ENCODE assay signal across 9 cellular contexts in genomic region chr6:166244353-166245045, GRCh38.
DNase-seq lines count a peak whose midpoint lies in the region; ATAC-seq and TF ChIP-seq lines count a peak whose summit lies in the region.
"Had no signal": no experiment of that assay in that cellular context is flagged by ENCODE, and none has a peak within 500 bp of the region (broad histone marks: within the 10 kb centered on the region; RNA-seq: fewer than 3 reads in every experiment).

No MANE protein-coding gene starts in this region.

- no peaks in the 10 kb centered on the region for H3K9me3 Mint-ChIP-seq in effector memory CD8-positive, alpha-beta T cell
- H3K9me3 Mint-ChIP-seq in H9, result no peaks in the 10 kb centered on the region

- no peak overlapping the region for H2AK5ac ChIP-seq in H9 (ENCODE audit: insufficient read length, low read length)

- H3T11ph ChIP-seq in H9 (ENCODE audit: low read length), result no peak overlapping the region

- H2AFZ ChIP-seq in H9 (ENCODE audit: low read length), result no peak overlapping the region

- H3K79me1 ChIP-seq in H9 (ENCODE audit: insufficient read depth, low read depth, low read length, poor library complexity, severe bottlenecking), result no peaks in the 10 kb centered on the region

- no peak overlapping the region for H4K5ac ChIP-seq in H9 (ENCODE audit: insufficient read length, low read depth, low read length)

- no peak overlapping the region for H3K14ac ChIP-seq in H9 (ENCODE audit: insufficient read depth, low read length)

- H2BK20ac ChIP-seq in H9 (ENCODE audit: low read depth, low read length, poor library complexity, severe bottlenecking), result no peak overlapping the region

- no peaks in the 10 kb centered on the region for H3K27me3 ChIP-seq in H9 (ENCODE audit: insufficient read depth, low read length)

- no peak overlapping the region for H2BK5ac ChIP-seq in H9 (ENCODE audit: insufficient read length, low read length)

- no peak overlapping the region for H3K4ac ChIP-seq in H9 (ENCODE audit: low read depth, low read length)

- no peak overlapping the region for H2BK15ac ChIP-seq in H9 (ENCODE audit: low read depth, low read length)

- no peaks in the 10 kb centered on the region for H3K79me2 ChIP-seq in H9 (ENCODE audit: insufficient read depth, low read length)

- no peak overlapping the region for H3K56ac ChIP-seq in H9 (ENCODE audit: insufficient read length, low read depth, low read length)

- no peak overlapping the region for H3K27ac ChIP-seq in H9 (ENCODE audit: insufficient read length, low read depth, low read length)

- no peak overlapping the region for H2BK12ac ChIP-seq in H9 (ENCODE audit: insufficient read length, low read depth, low read length)

- no peak overlapping the region for H2BK120ac ChIP-seq in H9 (ENCODE audit: low read depth, low read length, poor library complexity, severe bottlenecking)

- in situ Hi-C loops in GM13977 (cut with MboI; ENCODE audit: low pct_unique_long_range_greater_than_20kb, low sequenced_read_pairs, unreplicated experiment), result no loop called here

- H3K23ac ChIP-seq in H9 (ENCODE audit: insufficient read length, low read depth, low read length), result no peak overlapping the region

- no peak overlapping the region for H4K8ac ChIP-seq in H9 (replicated peaks; ENCODE audit: insufficient read length, low read depth, low read length)

- no peaks in the 10 kb centered on the region for H3K4me1 ChIP-seq in H9 (ENCODE audit: insufficient read depth, low read length)

- H3K4me3 Mint-ChIP-seq in effector memory CD8-positive, alpha-beta T cell, result peak overlapping the region; percentile 84 to 87
- H3K4me3 Mint-ChIP-seq in H9, result no peak overlapping the region

- H3K27ac Mint-ChIP-seq in effector memory CD8-positive, alpha-beta T cell, result peak overlapping the region; percentile 82 to 86
- H3K27ac Mint-ChIP-seq in H9, result no peak overlapping the region; a peak in 1 of 7 replicates

- no peak for TF ChIP-seq CTCF in GM13977 (IDR thresholded peaks at IDR 0.05; ENCODE audit: extremely low read depth, insufficient read depth, missing control alignments)
- no peak for TF ChIP-seq CTCF in H9 (conservative IDR thresholded peaks at IDR 0.05)
- no peak for TF ChIP-seq CTCF in omental fat pad (IDR thresholded peaks at IDR 0.05)

- ATAC-seq in GM21381 (IDR thresholded peaks at IDR 0.05; ENCODE audit: unreplicated experiment) (peak; percentile 99), HG03432 (IDR thresholded peaks at IDR 0.05; ENCODE audit: unreplicated experiment) (peak; percentile 94), omental fat pad (ENCODE audit: low FRiP score) (no peak)
- ATAC-seq in effector memory CD8-positive, alpha-beta T cell (replicated peaks), result peak; percentile 96

- no peak overlapping the region for H3K18ac ChIP-seq in H9 (ENCODE audit: insufficient read length, low read depth, low read length)

- H3K9ac ChIP-seq in H9 (ENCODE audit: extremely low read depth, insufficient read length, low read length), result no peak overlapping the region

- peaks cover 16 to 26% of the 10 kb centered on the region in 2 donors for H3K4me1 Mint-ChIP-seq in effector memory CD8-positive, alpha-beta T cell (ENCODE audit: low read depth in 2 of 2)
- H3K4me1 Mint-ChIP-seq in H9, result peaks cover 5 to 11% of the 10 kb centered on the region in 2 experiments

- no peaks in the 10 kb centered on the region for H3K23me2 ChIP-seq in H9 (ENCODE audit: insufficient read length, low read depth, low read length, poor library complexity, severe bottlenecking)

- H4K20me1 ChIP-seq in H9 (ENCODE audit: control insufficient read depth, insufficient read depth, insufficient read length), result no peaks in the 10 kb centered on the region

- H3K9me3 ChIP-seq in H9 (ENCODE audit: control insufficient read depth, low read depth, low read length), result no peaks in the 10 kb centered on the region

- no peaks in the 10 kb centered on the region for H3K27me3 Mint-ChIP-seq in effector memory CD8-positive, alpha-beta T cell
- peaks cover 47% of the 10 kb centered on the region for H3K27me3 Mint-ChIP-seq in H9 (ENCODE audit: low read depth)

- no peak overlapping the region for H4K91ac ChIP-seq in H9 (ENCODE audit: insufficient read length, low read depth, low read length)

- DNase-seq in GM13977 (ENCODE audit: low spot score) (peak; percentile 72), H9 (no peak), T1000 (lab: John Stamatoyannopoulos, UW) (no peak), omental fat pad (ENCODE audit: low spot score) (no peak), amniotic stem cell (lab: John Stamatoyannopoulos, UW) (no peak)
- peak; percentile 48 to 55 (median 54) for DNase-seq in effector memory CD8-positive, alpha-beta T cell
- DNase-seq: NCI-H510A had no signal

- H3K4me2 ChIP-seq in H9 (ENCODE audit: insufficient read depth, insufficient read length, low read length), result no peak overlapping the region

- no CpG with 5 or more reads among the region's 11 CpGs for WGBS in H9 (ENCODE audit: extremely low coverage, insufficient read length, low lambda C conversion rate)

- no peaks in the 10 kb centered on the region for H3K36me3 Mint-ChIP-seq in effector memory CD8-positive, alpha-beta T cell (ENCODE audit: insufficient read depth)
- H3K36me3 Mint-ChIP-seq in H9 (ENCODE audit: insufficient read depth in 1 of 3, low read depth in 3 of 3), result no peaks in the 10 kb centered on the region

Comparison
In these comparisons a context has a peak if more than half of its experiments do, and no peak if none do; other contexts are left out.
1. DNase-seq: peak in GM13977 (single experiment) and effector memory CD8-positive, alpha-beta T cell (3 of 3); none in H9 (single experiment), T1000 (single experiment), omental fat pad (single experiment) and amniotic stem cell (single experiment).
2. H3K27ac Mint-ChIP-seq: peak in effector memory CD8-positive, alpha-beta T cell (2 of 2); none in H9 (0 of 3).
3. H3K4me3 Mint-ChIP-seq: peak in effector memory CD8-positive, alpha-beta T cell (2 of 2); none in H9 (0 of 2).